In genomic region chr4:55675196-55675793, GRCh38 we compare ENCODE assay signal across 1 cellular context.
TF ChIP-seq lines count a peak whose summit lies in the region.

No MANE protein-coding gene starts in this region.

TF ChIP-seq in GM23338, 12 proteins besides CTCF, POLR2A, EP300 and RAD21 (continued from another document):
- TF ChIP-seq, protein P1, sequence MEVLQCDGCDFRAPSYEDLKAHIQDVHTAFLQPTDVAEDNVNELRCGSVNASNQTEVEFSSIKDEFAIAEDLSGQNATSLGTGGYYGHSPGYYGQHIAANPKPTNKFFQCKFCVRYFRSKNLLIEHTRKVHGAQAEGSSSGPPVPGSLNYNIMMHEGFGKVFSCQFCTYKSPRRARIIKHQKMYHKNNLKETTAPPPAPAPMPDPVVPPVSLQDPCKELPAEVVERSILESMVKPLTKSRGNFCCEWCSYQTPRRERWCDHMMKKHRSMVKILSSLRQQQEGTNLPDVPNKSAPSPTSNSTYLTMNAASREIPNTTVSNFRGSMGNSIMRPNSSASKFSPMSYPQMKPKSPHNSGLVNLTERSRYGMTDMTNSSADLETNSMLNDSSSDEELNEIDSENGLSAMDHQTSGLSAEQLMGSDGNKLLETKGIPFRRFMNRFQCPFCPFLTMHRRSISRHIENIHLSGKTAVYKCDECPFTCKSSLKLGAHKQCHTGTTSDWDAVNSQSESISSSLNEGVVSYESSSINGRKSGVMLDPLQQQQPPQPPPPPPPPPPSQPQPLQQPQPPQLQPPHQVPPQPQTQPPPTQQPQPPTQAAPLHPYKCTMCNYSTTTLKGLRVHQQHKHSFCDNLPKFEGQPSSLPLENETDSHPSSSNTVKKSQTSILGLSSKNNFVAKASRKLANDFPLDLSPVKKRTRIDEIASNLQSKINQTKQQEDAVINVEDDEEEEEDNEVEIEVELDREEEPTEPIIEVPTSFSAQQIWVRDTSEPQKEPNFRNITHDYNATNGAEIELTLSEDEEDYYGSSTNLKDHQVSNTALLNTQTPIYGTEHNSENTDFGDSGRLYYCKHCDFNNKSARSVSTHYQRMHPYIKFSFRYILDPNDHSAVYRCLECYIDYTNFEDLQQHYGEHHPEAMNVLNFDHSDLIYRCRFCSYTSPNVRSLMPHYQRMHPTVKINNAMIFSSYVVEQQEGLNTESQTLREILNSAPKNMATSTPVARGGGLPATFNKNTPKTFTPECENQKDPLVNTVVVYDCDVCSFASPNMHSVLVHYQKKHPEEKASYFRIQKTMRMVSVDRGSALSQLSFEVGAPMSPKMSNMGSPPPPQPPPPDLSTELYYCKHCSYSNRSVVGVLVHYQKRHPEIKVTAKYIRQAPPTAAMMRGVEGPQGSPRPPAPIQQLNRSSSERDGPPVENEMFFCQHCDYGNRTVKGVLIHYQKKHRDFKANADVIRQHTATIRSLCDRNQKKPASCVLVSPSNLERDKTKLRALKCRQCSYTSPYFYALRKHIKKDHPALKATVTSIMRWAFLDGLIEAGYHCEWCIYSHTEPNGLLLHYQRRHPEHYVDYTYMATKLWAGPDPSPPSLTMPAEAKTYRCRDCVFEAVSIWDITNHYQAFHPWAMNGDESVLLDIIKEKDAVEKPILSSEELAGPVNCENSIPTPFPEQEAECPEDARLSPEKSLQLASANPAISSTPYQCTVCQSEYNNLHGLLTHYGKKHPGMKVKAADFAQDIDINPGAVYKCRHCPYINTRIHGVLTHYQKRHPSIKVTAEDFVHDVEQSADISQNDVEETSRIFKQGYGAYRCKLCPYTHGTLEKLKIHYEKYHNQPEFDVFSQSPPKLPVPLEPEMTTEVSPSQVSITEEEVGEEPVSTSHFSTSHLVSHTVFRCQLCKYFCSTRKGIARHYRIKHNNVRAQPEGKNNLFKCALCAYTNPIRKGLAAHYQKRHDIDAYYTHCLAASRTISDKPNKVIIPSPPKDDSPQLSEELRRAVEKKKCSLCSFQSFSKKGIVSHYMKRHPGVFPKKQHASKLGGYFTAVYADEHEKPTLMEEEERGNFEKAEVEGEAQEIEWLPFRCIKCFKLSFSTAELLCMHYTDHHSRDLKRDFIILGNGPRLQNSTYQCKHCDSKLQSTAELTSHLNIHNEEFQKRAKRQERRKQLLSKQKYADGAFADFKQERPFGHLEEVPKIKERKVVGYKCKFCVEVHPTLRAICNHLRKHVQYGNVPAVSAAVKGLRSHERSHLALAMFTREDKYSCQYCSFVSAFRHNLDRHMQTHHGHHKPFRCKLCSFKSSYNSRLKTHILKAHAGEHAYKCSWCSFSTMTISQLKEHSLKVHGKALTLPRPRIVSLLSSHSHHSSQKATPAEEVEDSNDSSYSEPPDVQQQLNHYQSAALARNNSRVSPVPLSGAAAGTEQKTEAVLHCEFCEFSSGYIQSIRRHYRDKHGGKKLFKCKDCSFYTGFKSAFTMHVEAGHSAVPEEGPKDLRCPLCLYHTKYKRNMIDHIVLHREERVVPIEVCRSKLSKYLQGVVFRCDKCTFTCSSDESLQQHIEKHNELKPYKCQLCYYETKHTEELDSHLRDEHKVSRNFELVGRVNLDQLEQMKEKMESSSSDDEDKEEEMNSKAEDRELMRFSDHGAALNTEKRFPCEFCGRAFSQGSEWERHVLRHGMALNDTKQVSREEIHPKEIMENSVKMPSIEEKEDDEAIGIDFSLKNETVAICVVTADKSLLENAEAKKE (CRISPR knock-in tag; IDR thresholded peaks at IDR 0.05): no peak
- TF ChIP-seq ZNF331 (CRISPR knock-in tag; IDR thresholded peaks at IDR 0.05; ENCODE audit: low read depth) (no peak), NANOG (IDR thresholded peaks at IDR 0.05; ENCODE audit: borderline replicate concordance) (no peak)
